ENCODE assay signal across 16 cellular contexts in the genomic region with DNA sequence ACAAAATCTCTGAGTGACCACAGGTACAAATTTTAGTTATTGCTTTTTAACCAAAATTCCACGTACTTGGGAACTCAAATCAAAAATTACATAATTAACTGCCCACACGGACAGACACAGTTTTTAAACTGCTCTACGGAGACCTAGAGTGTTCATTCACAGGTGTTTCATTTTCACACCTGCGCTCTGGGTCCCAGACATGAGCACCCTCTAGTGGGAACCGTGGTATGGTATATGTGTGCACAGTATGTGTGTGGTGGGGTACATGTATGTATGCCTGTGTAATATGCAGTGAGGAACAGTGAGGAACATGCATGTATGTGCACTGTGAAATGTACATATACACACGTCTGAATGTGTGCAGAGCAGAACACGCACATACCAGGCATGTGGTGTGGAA.
DNase-seq lines count a peak whose midpoint lies in the region; ATAC-seq and TF ChIP-seq lines count a peak whose summit lies in the region.
"Had no signal": no experiment of that assay in that cellular context is flagged by ENCODE, and none has a peak within 500 bp of the region (broad histone marks: within the 10 kb centered on the region; RNA-seq: fewer than 3 reads in every experiment).

No MANE protein-coding gene starts in this region.

- H3K4me3 Mint-ChIP-seq in chondrocyte (ENCODE audit: unreplicated experiment): no peak overlapping the region

- no peaks in the 10 kb centered on the region for H3K4me1 Mint-ChIP-seq in chondrocyte (ENCODE audit: low read depth)

- H3K4me2 ChIP-seq in KMS-11: no peak overlapping the region

- ATAC-seq in mucosa of descending colon: peak; percentile 29
- no peak for ATAC-seq in GM18498 (IDR thresholded peaks at IDR 0.05; ENCODE audit: unreplicated experiment)

- H3K79me2 ChIP-seq in KMS-11 (ENCODE audit: insufficient read depth, low read depth): no peaks in the 10 kb centered on the region

- no peak overlapping the region for H3K9ac ChIP-seq in KMS-11

- H3K36me3 ChIP-seq in KMS-11 (ENCODE audit: insufficient read depth) (0 out of 2 replicates have a peak, but pooled peaks cover 9% of the 10 kb centered on the region), mucosa of descending colon (ENCODE audit: low read depth) (peaks cover 13% of the 10 kb centered on the region)
- H3K36me3 ChIP-seq: ovary had no signal

- H4K20me1 ChIP-seq in KMS-11 (ENCODE audit: insufficient read depth): no peaks in the 10 kb centered on the region

- no peaks in the 10 kb centered on the region for H3K9me3 ChIP-seq in mucosa of descending colon
- H3K9me3 ChIP-seq: ovary, thyroid gland had no signal

- DNase-seq in DMS53 (lab: John Stamatoyannopoulos, UW): peak; percentile 52
- no peak for DNase-seq in DMS53 treated with DMSO at 0.1 percent for 48 hours (lab: John Stamatoyannopoulos, UW; ENCODE audit: unreplicated experiment)
- DNase-seq in chondrocyte (ENCODE audit: low spot score): no peak
- peak in 1 of 3 donors; percentile 28 for DNase-seq in mucosa of descending colon
- no peak for DNase-seq in activated CD4-positive, alpha-beta T cell treated with anti-CD3 and anti-CD28 coated beads for 4 hours
- no peak for DNase-seq in NCI-H510A treated with DMSO at 0.1 percent for 48 hours (lab: John Stamatoyannopoulos, UW)
- DNase-seq: activated CD4-positive, alpha-beta T cell treated with anti-CD3 and anti-CD28 coated beads for 1 hour; HCEC 1CT; hippocampal formation; NCI-H1436 treated with DMSO at 0.1 percent for 48 hours; ovary; SW 1271; thyroid gland had no signal

- no peak overlapping the region for H3K27ac Mint-ChIP-seq in chondrocyte (ENCODE audit: unreplicated experiment)

- H3K27me3 Mint-ChIP-seq in chondrocyte (ENCODE audit: low read depth): no peaks in the 10 kb centered on the region

- intact Hi-C loops in mucosa of descending colon (cut with DNase I, micrococcal nuclease): no loop called here

- peaks cover 49% of the 10 kb centered on the region for H3K36me3 Mint-ChIP-seq in chondrocyte (ENCODE audit: low read depth)

- no peaks in the 10 kb centered on the region for H3K9me3 Mint-ChIP-seq in chondrocyte (ENCODE audit: low read depth)

- H2AFZ ChIP-seq in KMS-11 (ENCODE audit: low read depth): no peak overlapping the region

- TF ChIP-seq CTCF in KMS-11 (conservative IDR thresholded peaks at IDR 0.05; ENCODE audit: low read depth, low read length) (0 out of 2 replicates have a peak, but pooled peaks have one; percentile 29), chondrocyte (IDR thresholded peaks at IDR 0.05) (peak; percentile 38), mucosa of descending colon (IDR thresholded peaks at IDR 0.05) (no peak)

- H3K4me1 ChIP-seq in KMS-11 (ENCODE audit: low read depth, poor library complexity, severe bottlenecking) (no peaks in the 10 kb centered on the region), mucosa of descending colon (ENCODE audit: low read depth) (no peaks in the 10 kb centered on the region)
- H3K4me1 ChIP-seq: thyroid gland had no signal

- H3K4me3 ChIP-seq in KMS-11 (IDR thresholded peaks at IDR 0.05; ENCODE audit: insufficient read depth, low read depth, low read length) (no peak overlapping the region), mucosa of descending colon (no peak overlapping the region)
- H3K4me3 ChIP-seq: lung, ovary, thyroid gland had no signal

- H3K27me3 ChIP-seq in KMS-11 (ENCODE audit: insufficient read depth, low read depth): no peaks in the 10 kb centered on the region
- H3K27me3 ChIP-seq: ovary, thyroid gland had no signal

- H3K27ac ChIP-seq in KMS-11: no peak overlapping the region
- H3K27ac ChIP-seq: ovary, thyroid gland had no signal
